8 cellular contexts compared by ENCODE assay signal in genomic region chr1:41268154-41268770, GRCh38. TPM values are rescaled to one million over a fixed set of nuclear protein-coding genes. Genes with fewer than 3 reads are reported as not detected.
DNase-seq lines count a peak whose midpoint lies in the region; ATAC-seq and TF ChIP-seq lines count a peak whose summit lies in the region.

No MANE protein-coding gene starts in this region.

- H3K4me1 Mint-ChIP-seq in activated CD4-positive, alpha-beta T cell treated with anti-CD3 and anti-CD28 coated beads for 36 hours: no peaks in the 10 kb centered on the region

- H3K4me3 Mint-ChIP-seq in activated CD4-positive, alpha-beta T cell treated with anti-CD3 and anti-CD28 coated beads for 36 hours: no peak overlapping the region

- POLR2A ChIA-PET in AG04449 (lab: Yijun Ruan, JAX): no interaction called here
- POLR2A ChIA-PET in activated CD4-positive, alpha-beta T cell treated with anti-CD3 and anti-CD28 coated beads for 36 hours (lab: Charles Lee): no interaction called here

- no peak overlapping the region for H3K27ac Mint-ChIP-seq in activated CD4-positive, alpha-beta T cell treated with anti-CD3 and anti-CD28 coated beads for 36 hours

- CTCF ChIA-PET in AG04449 (lab: Yijun Ruan, JAX): interaction anchor here (0.7 to 10.5 kb wide), 20 partner anchors 8 to 208 kb away, joined by 3 to 110 read pairs (median 5); no protein-coding TSS in a partner anchor
- CTCF ChIA-PET in activated CD4-positive, alpha-beta T cell treated with anti-CD3 and anti-CD28 coated beads for 36 hours (lab: Charles Lee): interaction anchor here (0.6 to 1.2 kb wide), 2 partner anchors 14 to 905 kb away, joined by 3 to 5 read pairs; no protein-coding TSS in a partner anchor

- DNase-seq in AG04449 (ENCODE audit: low read depth, low spot score) (no peak), GM20000 (ENCODE audit: low spot score) (peak; percentile 77), NCI-H460 (ENCODE audit: extremely low read depth, low read depth) (peak; percentile 38), cerebellar cortex (ENCODE audit: low spot score) (peak; percentile 88), left colon (peak; percentile 52 to 66)
- DNase-seq in activated CD4-positive, alpha-beta T cell treated with anti-CD3 and anti-CD28 coated beads for 36 hours: peak; percentile 80
- DNase-seq in stimulated activated CD4-positive, alpha-beta T cell treated with anti-CD3 and anti-CD28 coated beads, Interleukin-2, amount 100 ng/mL, for 4 hours (ENCODE audit: low read depth): peak; percentile 47

- no peaks in the 10 kb centered on the region for H3K36me3 Mint-ChIP-seq in activated CD4-positive, alpha-beta T cell treated with anti-CD3 and anti-CD28 coated beads for 36 hours (ENCODE audit: low read depth)

- peak; percentile 57 for ATAC-seq in activated CD4-positive, alpha-beta T cell treated with anti-CD3 and anti-CD28 coated beads for 36 hours
- ATAC-seq in left colon: peak; percentile 88
- no peak for ATAC-seq in GM21515 (IDR thresholded peaks at IDR 0.05; ENCODE audit: unreplicated experiment)

- H3K27me3 Mint-ChIP-seq in activated CD4-positive, alpha-beta T cell treated with anti-CD3 and anti-CD28 coated beads for 36 hours: peaks cover 9% of the 10 kb centered on the region

- intact Hi-C loops in activated CD4-positive, alpha-beta T cell treated with anti-CD3 and anti-CD28 coated beads for 36 hours (cut with DNase I, micrococcal nuclease): loop anchor here (1.0 to 5.0 kb wide), 3 partner anchors 54 to 164 kb away; no protein-coding TSS in a partner anchor
- intact Hi-C loops in left colon (cut with DNase I, micrococcal nuclease): no loop called here

- H3K9me3 Mint-ChIP-seq in activated CD4-positive, alpha-beta T cell treated with anti-CD3 and anti-CD28 coated beads for 36 hours (ENCODE audit: low read depth): no peaks in the 10 kb centered on the region

- TF ChIP-seq CTCF in AG04449 (IDR thresholded peaks at IDR 0.05; ENCODE audit: insufficient read depth, low read length, missing control alignments): peak; percentile 93
- TF ChIP-seq CTCF in GM20000 (IDR thresholded peaks at IDR 0.05; ENCODE audit: extremely low read depth, missing control alignments): peak; percentile 95

- no peak overlapping the region for H3K4me3 ChIP-seq in AG04449 (ENCODE audit: low read depth, low read length)

RNA-seq across cellular contexts. Expression of gene SCMH1, which starts 26.2 kb away (rescaled TPM):
- total RNA-seq in NCI-H460 (2014; rRNA removed; shearing (Covaris generic)): 16.9 and 21.6 TPM in 2 replicates
- 15.0 and 15.8 TPM in 2 replicates for polyA plus RNA-seq in NCI-H460 (2014; cell fraction: nucleus; rRNA removed)
- total RNA-seq in activated CD4-positive, alpha-beta T cell treated with anti-CD3 and anti-CD28 coated beads for 36 hours: 10 to 100 TPM; 23.7 to 31.0 TPM
- 10 to 100 TPM; 24.1 to 34.3 TPM for total RNA-seq in left colon

Comparison
In these comparisons a context has a peak if more than half of its experiments do, and no peak if none do; other contexts are left out.
1. intact Hi-C loops: an anchor here in activated CD4-positive, alpha-beta T cell treated with anti-CD3 and anti-CD28 coated beads for 36 hours (1.0 to 5.0 kb wide); none called in left colon.